In the genomic region with DNA sequence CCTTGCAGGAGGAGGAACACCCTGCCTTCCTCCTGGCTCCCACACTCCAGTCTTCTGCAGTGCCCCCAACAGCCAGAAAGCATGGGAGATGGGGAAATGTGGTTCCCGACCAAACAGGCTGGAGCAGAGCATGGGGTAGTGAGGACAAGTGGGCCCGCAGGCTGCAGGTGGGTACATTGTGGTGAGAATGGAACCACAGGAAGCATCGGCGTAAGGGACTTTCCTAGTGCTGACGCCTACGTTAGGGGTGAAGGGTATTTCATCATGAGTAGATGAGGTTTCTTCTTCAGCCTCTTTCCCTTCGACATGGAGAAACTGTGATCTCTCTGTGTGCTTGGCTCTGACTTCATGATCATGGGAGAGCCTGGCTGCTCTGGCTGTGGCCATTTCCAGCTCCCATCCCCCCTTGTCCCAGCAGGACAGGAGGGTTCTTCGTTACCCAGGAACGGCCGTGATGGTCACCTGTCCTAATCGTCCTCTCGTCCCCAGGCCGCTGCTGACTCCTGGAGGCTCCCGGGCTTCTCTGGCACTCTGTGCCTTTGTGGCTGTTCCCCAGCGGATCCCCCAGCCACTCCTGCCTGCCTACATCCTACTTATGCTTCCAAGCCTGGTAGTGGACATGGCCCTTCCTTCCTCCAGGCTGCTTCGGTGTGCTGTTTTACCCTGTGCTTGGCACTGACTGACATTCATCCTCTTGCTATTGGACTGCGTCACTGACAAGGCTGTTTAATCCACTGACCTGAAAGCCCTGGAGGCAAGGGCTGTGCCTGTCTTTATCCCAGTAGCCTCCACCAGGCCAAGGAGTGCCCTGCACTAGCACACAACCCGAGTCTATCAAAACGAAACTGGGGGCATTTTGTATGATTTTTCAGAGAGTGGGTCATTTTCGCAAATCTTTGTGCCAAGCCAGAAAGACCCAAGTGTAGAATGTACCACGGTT, we compare ENCODE assay signal across 8 cellular contexts.
A peak's percentile ranks its signal among the peaks of the same experiment; 100 is the strongest.
DNase-seq lines count a peak whose midpoint lies in the region; ATAC-seq and TF ChIP-seq lines count a peak whose summit lies in the region.

No MANE protein-coding gene starts in this region.

- no peaks in the 10 kb centered on the region for H3K27me3 Mint-ChIP-seq in IgD-negative memory B cell
- no peaks in the 10 kb centered on the region for H3K27me3 Mint-ChIP-seq in activated T-helper 2 cell treated with anti-CD3 and anti-CD28 coated beads, Interferon-gamma antibody, Interleukin-2, Interleukin-4, amounts not matched to agents 10 μg/mL and 5 μg/mL and 100 μg/mL, durations not matched to agents 14 hours and 24 hours and 36 hours (ENCODE audit: low read depth)
- H3K27me3 Mint-ChIP-seq in CD14-positive monocyte (ENCODE audit: low read depth in 3 of 3), result peaks cover 0 to 2% (median 1%) of the 10 kb centered on the region in 3 donors

- ATAC-seq in GM18870 (IDR thresholded peaks at IDR 0.05; ENCODE audit: unreplicated experiment), result peak; percentile 80

- H3K36me3 Mint-ChIP-seq in IgD-negative memory B cell, result peaks cover 1% of the 10 kb centered on the region
- H3K36me3 Mint-ChIP-seq in activated T-helper 2 cell treated with anti-CD3 and anti-CD28 coated beads, Interferon-gamma antibody, Interleukin-2, Interleukin-4, amounts not matched to agents 10 μg/mL and 5 μg/mL and 100 μg/mL, durations not matched to agents 14 hours and 24 hours and 36 hours (ENCODE audit: low read depth), result no peaks in the 10 kb centered on the region
- no peaks in the 10 kb centered on the region for H3K36me3 Mint-ChIP-seq in CD14-positive monocyte

- H3K4me3 Mint-ChIP-seq in IgD-negative memory B cell (peak overlapping the region in 3 of 4 donors; percentile 45 to 88 (median 71)), CD14-positive monocyte (no peak overlapping the region)
- no peak overlapping the region for H3K4me3 Mint-ChIP-seq in activated T-helper 2 cell treated with anti-CD3 and anti-CD28 coated beads, Interferon-gamma antibody, Interleukin-2, Interleukin-4, amounts not matched to agents 10 μg/mL and 5 μg/mL and 100 μg/mL, durations not matched to agents 14 hours and 24 hours and 36 hours (ENCODE audit: low read depth)

- DNase-seq in activated T-helper 2 cell treated with anti-CD3 and anti-CD28 coated beads, Interferon-gamma antibody, Interleukin-2, Interleukin-4, amounts not matched to agents 10 μg/mL and 5 μg/mL and 100 μg/mL, durations not matched to agents 14 hours and 24 hours and 36 hours (ENCODE audit: low spot score), result peak; percentile 65
- peak; percentile 39 to 69 for DNase-seq in stimulated activated CD4-positive, alpha-beta T cell treated with anti-CD3 and anti-CD28 coated beads, Interleukin-4, amount 100 ng/mL, for 4 hours
- DNase-seq in CD14-positive monocyte (ENCODE audit: low spot score) (no peak), NCI-H2171 (lab: John Stamatoyannopoulos, UW) (no peak), NCI-H69 (lab: John Stamatoyannopoulos, UW) (no peak), 8988T (no peak)

- intact Hi-C loops in activated T-helper 2 cell treated with anti-CD3 and anti-CD28 coated beads, Interferon-gamma antibody, Interleukin-2, Interleukin-4, amounts not matched to agents 10 μg/mL and 5 μg/mL and 100 μg/mL, durations not matched to agents 14 hours and 24 hours and 36 hours (cut with micrococcal nuclease), result loop anchor here (1.0 to 10.0 kb wide), 4 partner anchors 24 to 229 kb away; a partner anchor contains a TSS
- intact Hi-C loops in CD14-positive monocyte (cut with micrococcal nuclease), result no loop called here

- peaks cover 15 to 25% (median 20%) of the 10 kb centered on the region in 3 donors for H3K4me1 Mint-ChIP-seq in IgD-negative memory B cell
- peaks cover 25% of the 10 kb centered on the region for H3K4me1 Mint-ChIP-seq in activated T-helper 2 cell treated with anti-CD3 and anti-CD28 coated beads, Interferon-gamma antibody, Interleukin-2, Interleukin-4, amounts not matched to agents 10 μg/mL and 5 μg/mL and 100 μg/mL, durations not matched to agents 14 hours and 24 hours and 36 hours (ENCODE audit: low read depth)
- no peaks in the 10 kb centered on the region for H3K4me1 Mint-ChIP-seq in CD14-positive monocyte

- peak overlapping the region; percentile 84 to 94 (median 86) for H3K27ac Mint-ChIP-seq in IgD-negative memory B cell
- H3K27ac Mint-ChIP-seq in activated T-helper 2 cell treated with anti-CD3 and anti-CD28 coated beads, Interferon-gamma antibody, Interleukin-2, Interleukin-4, amounts not matched to agents 10 μg/mL and 5 μg/mL and 100 μg/mL, durations not matched to agents 14 hours and 24 hours and 36 hours, result peak overlapping the region; percentile 71
- H3K27ac Mint-ChIP-seq in CD14-positive monocyte, result peak overlapping the region in 2 of 7 donors; percentile 15 to 44

- TF ChIP-seq CTCF in CD14-positive monocyte (IDR thresholded peaks at IDR 0.05), result no peak

- H3K9me3 Mint-ChIP-seq in IgD-negative memory B cell, result peaks cover 0 to 2% (median 0%) of the 10 kb centered on the region in 3 donors
- no peaks in the 10 kb centered on the region for H3K9me3 Mint-ChIP-seq in activated T-helper 2 cell treated with anti-CD3 and anti-CD28 coated beads, Interferon-gamma antibody, Interleukin-2, Interleukin-4, amounts not matched to agents 10 μg/mL and 5 μg/mL and 100 μg/mL, durations not matched to agents 14 hours and 24 hours and 36 hours
- peaks cover 0 to 8% (median 5%) of the 10 kb centered on the region in 7 donors for H3K9me3 Mint-ChIP-seq in CD14-positive monocyte

Comparison
In these comparisons a context has a peak if more than half of its experiments do, and no peak if none do; other contexts are left out.
1. H3K4me3 Mint-ChIP-seq: peak in IgD-negative memory B cell (3 of 4); none in activated T-helper 2 cell treated with anti-CD3 and anti-CD28 coated beads, Interferon-gamma antibody, Interleukin-2, Interleukin-4, amounts not matched to agents 10 μg/mL and 5 μg/mL and 100 μg/mL, durations not matched to agents 14 hours and 24 hours and 36 hours (single experiment) and CD14-positive monocyte (0 of 2).
2. DNase-seq: peak in activated T-helper 2 cell treated with anti-CD3 and anti-CD28 coated beads, Interferon-gamma antibody, Interleukin-2, Interleukin-4, amounts not matched to agents 10 μg/mL and 5 μg/mL and 100 μg/mL, durations not matched to agents 14 hours and 24 hours and 36 hours (single experiment) and stimulated activated CD4-positive, alpha-beta T cell treated with anti-CD3 and anti-CD28 coated beads, Interleukin-4, amount 100 ng/mL, for 4 hours (2 of 2); none in CD14-positive monocyte (single experiment), NCI-H2171 (single experiment), NCI-H69 (single experiment) and 8988T (single experiment).